In the genomic region with DNA sequence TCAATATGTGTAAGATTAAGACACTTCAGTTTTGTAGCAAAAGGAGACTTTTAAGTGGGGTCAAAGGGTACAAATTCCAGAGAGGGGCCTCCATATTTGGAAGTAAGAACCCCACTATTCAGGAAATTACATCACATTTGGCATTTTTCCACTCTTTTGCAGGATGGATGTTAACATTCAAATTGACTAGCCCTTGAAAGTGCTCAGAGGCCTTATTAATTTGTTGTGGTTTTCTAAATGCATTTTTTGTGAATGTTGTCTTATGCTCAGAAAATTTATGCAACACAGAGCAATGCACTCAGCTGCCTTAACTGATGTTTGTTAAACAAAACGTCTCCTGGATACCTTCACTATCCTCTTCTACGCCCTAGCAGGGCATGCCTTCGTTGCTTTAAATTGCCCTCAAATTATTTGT, we compare ENCODE assay signal across 22 cellular contexts. TPM values are rescaled to one million over a fixed set of nuclear protein-coding genes. Genes with fewer than 3 reads are reported as not detected.
DNase-seq lines count a peak whose midpoint lies in the region; ATAC-seq and TF ChIP-seq lines count a peak whose summit lies in the region.
"Had no signal": no experiment of that assay in that cellular context is flagged by ENCODE, and none has a peak within 500 bp of the region (broad histone marks: within the 10 kb centered on the region; RNA-seq: fewer than 3 reads in every experiment).

No MANE protein-coding gene starts in this region.

- no peak overlapping the region for H3K56ac ChIP-seq in IMR-90 (ENCODE audit: extremely low read depth, insufficient read depth, low read length)

- no peak overlapping the region for H3K4me2 ChIP-seq in IMR-90 (ENCODE audit: low read depth, low read length)
- H3K4me2 ChIP-seq in mammary epithelial cell (ENCODE audit: insufficient read depth, low read depth, low read length): no peak overlapping the region

- H3K9ac ChIP-seq in IMR-90 (ENCODE audit: low read depth, low read length) (no peak overlapping the region), liver (ENCODE audit: low read depth in 1 of 2, low read length in 2 of 2) (no peak overlapping the region), mammary epithelial cell (ENCODE audit: insufficient read depth, low read length) (no peak overlapping the region)

- no peak overlapping the region for H2AK9ac ChIP-seq in IMR-90 (replicated peaks; ENCODE audit: low read depth, low read length, poor library complexity)

- H4K8ac ChIP-seq in IMR-90 (ENCODE audit: low read depth in 2 of 2, low read length in 2 of 2): peak overlapping the region; percentile 48 to 77

- peak overlapping the region; percentile 23; the same call in 1 of the 2 replicates for H3K14ac ChIP-seq in IMR-90 (replicated peaks; ENCODE audit: low read depth, low read length)

- H2AFZ ChIP-seq in IMR-90 (replicated peaks; ENCODE audit: low read length, poor library complexity): no peak overlapping the region
- no peak overlapping the region for H2AFZ ChIP-seq in mammary epithelial cell (ENCODE audit: low read depth, low read length)

- H2AK5ac ChIP-seq in IMR-90 (ENCODE audit: low read depth, low read length): no peak overlapping the region

- peak overlapping the region; percentile 87; the same call in 2 of the 3 replicates for H2BK15ac ChIP-seq in IMR-90 (ENCODE audit: low read depth, low read length)

- intact Hi-C loops in IMR-90 (cut with micrococcal nuclease) (no loop called here), mammary epithelial cell (cut with micrococcal nuclease) (no loop called here)

- TF ChIP-seq RAD21 in IMR-90 (IDR thresholded peaks at IDR 0.05; ENCODE audit: low read length): no peak
- TF ChIP-seq RAD21 in liver (IDR thresholded peaks at IDR 0.05): no peak

- POLR2A ChIA-PET in IMR-90 (lab: Charles Lee; ENCODE audit: unreplicated experiment): no interaction called here

- ATAC-seq in IMR-90 (ENCODE audit: low read depth) (peak; percentile 77), GM21786 (IDR thresholded peaks at IDR 0.05; ENCODE audit: unreplicated experiment) (no peak)
- ATAC-seq: body of pancreas; lower lobe of right lung; natural killer cell treated with Interleukin-12 subunit alpha and Interleukin-12 subunit beta and Interleukin-15 and Interleukin-18, amount 100 ng/mL, for 72 hours; stimulated activated naive CD8-positive, alpha-beta T cell treated with anti-CD3 and anti-CD28 coated beads, Interleukin-15, amount 100 ng/mL, for 72 hours had no signal

- no peak for TF ChIP-seq POLR2A in IMR-90 (IDR thresholded peaks at IDR 0.05; ENCODE audit: low read depth, low read length)

- H3K4ac ChIP-seq in IMR-90 (ENCODE audit: low read depth, low read length): no peak overlapping the region

- no CpG with 5 or more reads among the region's 3 CpGs for WGBS in IMR-90 (ENCODE audit: extremely low coverage in 2 of 2, insufficient read length in 1 of 2), 2 experiments
- 76% methylated on average over 3 of the region's 3 CpGs for WGBS in liver
- WGBS in mammary epithelial cell (ENCODE audit: low coverage, missing lambda C conversion rate): 93% methylated on average over 3 of the region's 3 CpGs

- H3K4me3 ChIP-seq in AG09309 (ENCODE audit: control insufficient read depth, low read depth, low read length) (no peak overlapping the region), IMR-90 (ENCODE audit: insufficient read depth, low read depth, low read length) (no peak overlapping the region), liver (ENCODE audit: low read depth in 1 of 3, low read length in 3 of 3) (no peak overlapping the region), mammary epithelial cell (replicated peaks in 1 of 3; ENCODE audit: insufficient read depth in 1 of 3, low read depth in 2 of 3, low read length in 3 of 3) (no peak overlapping the region)
- H3K4me3 ChIP-seq: body of pancreas, lower lobe of right lung, SJCRH30, uterus had no signal

- H3K4me1 ChIP-seq in IMR-90 (ENCODE audit: control insufficient read depth, insufficient read depth, low read length) (peaks cover 6% of the 10 kb centered on the region; the same call in 1 of the 2 replicates), liver (ENCODE audit: control insufficient read depth in 4 of 4, insufficient read depth in 4 of 4, low read length in 3 of 4) (peaks cover 0 to 2% (median 0%) of the 10 kb centered on the region in 4 donors), mammary epithelial cell (ENCODE audit: insufficient read depth, low read length) (peaks cover 7% of the 10 kb centered on the region)
- H3K4me1 ChIP-seq: lower lobe of right lung, SJCRH30, uterus had no signal

- BruUV-seq in IMR-90 (replicated peaks; lab: Mats Ljungman, UMichigan) (no TSS peak), mammary epithelial cell (replicated peaks; lab: Mats Ljungman, UMichigan) (no TSS peak)

- no peaks in the 10 kb centered on the region for H3K79me2 ChIP-seq in mammary epithelial cell (ENCODE audit: insufficient read depth, low read length)

- H4K91ac ChIP-seq in IMR-90 (ENCODE audit: insufficient read depth, low read depth, low read length): no peak overlapping the region

- no peak overlapping the region for H2BK5ac ChIP-seq in IMR-90 (ENCODE audit: low read depth, low read length, poor library complexity, severe bottlenecking)

- H3K9me3 ChIP-seq in IMR-90 (ENCODE audit: control insufficient read depth, insufficient read depth, low read length) (no peaks in the 10 kb centered on the region), liver (ENCODE audit: control insufficient read depth in 4 of 4, low read length in 3 of 4) (no peaks in the 10 kb centered on the region), mammary epithelial cell (replicated peaks; ENCODE audit: insufficient read depth, low read length) (no peaks in the 10 kb centered on the region)
- H3K9me3 ChIP-seq: body of pancreas, lower lobe of right lung, SJCRH30, uterus had no signal

- peak overlapping the region; percentile 50; the same call in 1 of the 2 replicates for H2BK20ac ChIP-seq in IMR-90 (ENCODE audit: low read depth, low read length)

- in situ Hi-C loops in IMR-90 (cut with MboI; ENCODE audit: low sequenced_read_pairs) (no loop called here), mammary epithelial cell (cut with MboI; ENCODE audit: low sequenced_read_pairs in 2 of 2) (no loop called here), GM13977 (cut with MboI; ENCODE audit: low pct_unique_long_range_greater_than_20kb, low sequenced_read_pairs, unreplicated experiment) (no loop called here)

- no peak overlapping the region for H3K23ac ChIP-seq in IMR-90 (ENCODE audit: low read depth, low read length)

- H4K5ac ChIP-seq in IMR-90 (ENCODE audit: low read depth, low read length): no peak overlapping the region

- H3K18ac ChIP-seq in IMR-90 (ENCODE audit: low read depth, low read length): peak overlapping the region; percentile 86; the same call in 1 of the 2 replicates

- no peak overlapping the region for H3K27ac ChIP-seq in IMR-90 (ENCODE audit: insufficient read depth, low read length)
- no peak overlapping the region for H3K27ac ChIP-seq in liver (ENCODE audit: low read depth in 1 of 2, low read length in 2 of 2)
- H3K27ac ChIP-seq in mammary epithelial cell (ENCODE audit: insufficient read depth, low read depth, low read length): no peak overlapping the region
- H3K27ac ChIP-seq: body of pancreas, lower lobe of right lung, SJCRH30 had no signal

- TF ChIP-seq CTCF in AG09309 (IDR thresholded peaks at IDR 0.05; ENCODE audit: control insufficient read depth, insufficient read depth, low read depth, low read length, missing control alignments): no peak
- TF ChIP-seq CTCF in IMR-90 (conservative IDR thresholded peaks at IDR 0.05; ENCODE audit: low read depth, low read length): no peak
- TF ChIP-seq CTCF in liver (IDR thresholded peaks at IDR 0.05; ENCODE audit: low read depth, low read length, missing input control): no peak
- no peak for TF ChIP-seq CTCF in mammary epithelial cell (conservative IDR thresholded peaks at IDR 0.05 in 1 of 2, IDR thresholded peaks at IDR 0.05 in 1 of 2; ENCODE audit: extremely low read depth in 1 of 2, insufficient read depth in 1 of 2, low read depth in 1 of 2, low read length in 2 of 2)
- no peak for TF ChIP-seq CTCF in GM13977 (IDR thresholded peaks at IDR 0.05; ENCODE audit: extremely low read depth, insufficient read depth, missing control alignments)

- H3K9me1 ChIP-seq in IMR-90 (ENCODE audit: insufficient read depth, low read length): peaks cover 6% of the 10 kb centered on the region

- H3K27me3 ChIP-seq in IMR-90 (ENCODE audit: control insufficient read depth, insufficient read depth, low read length): no peaks in the 10 kb centered on the region
- H3K27me3 ChIP-seq in liver (ENCODE audit: control insufficient read depth in 4 of 4, insufficient read depth in 4 of 4, low read length in 3 of 4): no peaks in the 10 kb centered on the region
- no peaks in the 10 kb centered on the region for H3K27me3 ChIP-seq in mammary epithelial cell (ENCODE audit: insufficient read depth, low read length)
- H3K27me3 ChIP-seq: body of pancreas, SJCRH30, uterus had no signal

- H2BK120ac ChIP-seq in IMR-90 (ENCODE audit: low read depth, low read length): peak overlapping the region; percentile 60; the same call in 1 of the 2 replicates

- CTCF ChIA-PET in IMR-90 (lab: Yijun Ruan, JAX) (no interaction called here), mammary epithelial cell (lab: Charles Lee; ENCODE audit: low non-redundant PET) (no interaction called here)

- dilution Hi-C loops in IMR-90 (cut with HindIII; ENCODE audit: low sequenced_read_pairs, unreplicated experiment) (no loop called here), mammary epithelial cell (cut with HindIII; ENCODE audit: low sequenced_read_pairs) (no loop called here)

- DNase-seq in AG09309 (ENCODE audit: low read depth) (peak; percentile 27), IMR-90 (peak; percentile 72), dermis blood vessel endothelial cell (peak; percentile 54), cortex of kidney (lab: John Stamatoyannopoulos, UW) (no peak), mammary epithelial cell (no peak), GM13977 (ENCODE audit: low spot score) (no peak)
- DNase-seq: activated CD4-positive, alpha-beta T cell treated with anti-CD3 and anti-CD28 coated beads for 48 hours; activated naive CD4-positive, alpha-beta T cell treated with Interleukin-2 at 50 U/mL for 16 hours; AML-193; body of pancreas; foreskin melanocyte; lower lobe of right lung; NCI-H2029; NCI-H510A treated with DMSO at 0.1 percent for 48 hours; SJCRH30; stimulated activated CD4-positive, alpha-beta T cell treated with anti-CD3 and anti-CD28 coated beads, Interleukin-12 subunit alpha, Interleukin-12 subunit beta, amount 100 ng/mL, for 4 hours; stimulated activated naive CD8-positive, alpha-beta T cell treated with anti-CD3 and anti-CD28 coated beads, Interleukin-15, amount 100 ng/mL, for 72 hours; T1000; uterus had no signal

- H3K79me1 ChIP-seq in IMR-90 (ENCODE audit: low read depth in 1 of 2, low read length in 2 of 2): no peaks in the 10 kb centered on the region

- H4K20me1 ChIP-seq in IMR-90 (ENCODE audit: insufficient read depth, low read length) (no peaks in the 10 kb centered on the region), mammary epithelial cell (ENCODE audit: insufficient read depth, low read length) (no peaks in the 10 kb centered on the region)

- no peaks in the 10 kb centered on the region for H3K36me3 ChIP-seq in IMR-90 (ENCODE audit: control insufficient read depth, insufficient read depth, low read length)
- H3K36me3 ChIP-seq in liver (ENCODE audit: control insufficient read depth in 4 of 4, insufficient read depth in 3 of 4, low read depth in 1 of 4, low read length in 3 of 4): peaks cover 15 to 22% (median 18%) of the 10 kb centered on the region in 4 donors
- no peaks in the 10 kb centered on the region for H3K36me3 ChIP-seq in mammary epithelial cell (ENCODE audit: insufficient read depth, low read length)
- H3K36me3 ChIP-seq: SJCRH30, uterus had no signal

RNA-seq across cellular contexts. Expression of a gene that starts 50.9 kb away (rescaled TPM):
- 27.5 and 30.1 TPM in 2 replicates for total RNA-seq in IMR-90 (2012; rRNA removed)
- polyA plus RNA-seq in IMR-90 (2012; rRNA removed): 179 and 187 TPM in 2 replicates
- polyA plus RNA-seq in IMR-90 (2012; cell fraction: cytosol; rRNA removed): 120 and 255 TPM in 2 replicates
- 44.1 and 131 TPM in 2 replicates for polyA plus RNA-seq in IMR-90 (2012; cell fraction: nucleus; rRNA removed; ENCODE audit: low replicate concordance)
- total RNA-seq in dermis blood vessel endothelial cell: 62.5 and 188 TPM in 2 replicates
- total RNA-seq in liver: 10 to 100 TPM; 16.8 to 22.3 TPM
- polyA plus RNA-seq in liver: 10 to 100 TPM; 66.7 to 73.4 TPM
- total RNA-seq in mammary epithelial cell: 100 to 1,000 TPM; 105 to 364 TPM
- 290 TPM for polyA plus RNA-seq in mammary epithelial cell
- 643 TPM for polyA minus RNA-seq in mammary epithelial cell

Comparison
In these comparisons a context has a peak if more than half of its experiments do, and no peak if none do; other contexts are left out.
1. DNase-seq: peak in AG09309 (single experiment), IMR-90 (single experiment) and dermis blood vessel endothelial cell (single experiment); none in cortex of kidney (single experiment), mammary epithelial cell (single experiment) and GM13977 (single experiment).